Comparison of ENCODE assay signal across 24 cellular contexts in genomic region chr2:6557737-6558136, GRCh38.
"Had no signal": no experiment of that assay in that cellular context is flagged by ENCODE, and none has a peak within 500 bp of the region (broad histone marks: within the 10 kb centered on the region; RNA-seq: fewer than 3 reads in every experiment).

No MANE protein-coding gene starts in this region.

- H3K4me1 ChIP-seq: adrenal gland, colonic mucosa, gastroesophageal sphincter, right lobe of liver had no signal

- H3K27me3 ChIP-seq: adrenal gland, cardiac muscle cell, colonic mucosa, gastroesophageal sphincter had no signal

- H3K36me3 ChIP-seq: adrenal gland, cardiac muscle cell, colonic mucosa, gastroesophageal sphincter, right lobe of liver had no signal

- H3K27ac ChIP-seq: adrenal gland, cardiac muscle cell, colonic mucosa, gastroesophageal sphincter, right lobe of liver, VCaP had no signal

- DNase-seq: activated CD4-positive, alpha-beta T cell treated with anti-CD3 and anti-CD28 coated beads for 4 hours; activated CD4-positive, alpha-beta T cell treated with anti-CD3 and anti-CD28 coated beads, Interleukin-2, amount 50 U/mL, for 4 hours; activated CD8-positive, alpha-beta memory T cell treated with anti-CD3 and anti-CD28 coated beads for 24 hours; activated effector memory CD4-positive, alpha-beta T cell treated with anti-CD3 and anti-CD28 coated beads, Interleukin-2, amount 50 U/mL, for 16 hours; activated naive CD4-positive, alpha-beta T cell treated with anti-CD3 and anti-CD28 coated beads for 36 hours; activated naive CD8-positive, alpha-beta T cell treated with anti-CD3 and anti-CD28 coated beads for 36 hours; adrenal gland; aorta; cerebellar nuclear complex; colonic mucosa; effector CD8-positive, alpha-beta T cell; erythroblast; hippocampal formation; left cardiac atrium; mucosa of descending colon; posterior cingulate gyrus; right lobe of liver; stimulated activated CD4-positive, alpha-beta T cell treated with anti-CD3 and anti-CD28 coated beads, Interleukin-4, amount 100 ng/mL, for 1 hour; stimulated activated naive CD8-positive, alpha-beta T cell treated with anti-CD3 and anti-CD28 coated beads, Interleukin-15, Interleukin-2, amounts not matched to agents 100 U/mL and 50 U/mL, for 24 hours; T-helper 9 cell had no signal

- ATAC-seq: gastroesophageal sphincter; left cardiac atrium; mucosa of descending colon; natural killer cell treated with Interleukin-12 subunit alpha and Interleukin-12 subunit beta and Interleukin-15 and Interleukin-18, amount 100 ng/mL, for 72 hours; right lobe of liver; stimulated activated naive CD8-positive, alpha-beta T cell treated with anti-CD3 and anti-CD28 coated beads, Interleukin-15, Interleukin-2, amounts not matched to agents 100 U/mL and 50 U/mL, for 24 hours had no signal

- H3K4me3 ChIP-seq: adrenal gland, cardiac muscle cell, colonic mucosa, gastroesophageal sphincter, mucosa of descending colon, right lobe of liver had no signal

- H3K9me3 ChIP-seq: adrenal gland, colonic mucosa, gastroesophageal sphincter, mucosa of descending colon, right lobe of liver had no signal
